In genomic region chr12:96237465-96238077, GRCh38 we compare ENCODE assay signal across 8 cellular contexts. TPM values are rescaled to one million over a fixed set of nuclear protein-coding genes. Genes with fewer than 3 reads are reported as not detected.
A peak's percentile ranks its signal among the peaks of the same experiment; 100 is the strongest.
DNase-seq lines count a peak whose midpoint lies in the region; ATAC-seq, FAIRE-seq and TF ChIP-seq lines count a peak whose summit lies in the region.

No MANE protein-coding gene starts in this region.

- H2AFZ ChIP-seq in ACC112 (ENCODE audit: low read length, unreplicated experiment): no peak overlapping the region

- intact Hi-C loops in esophagus muscularis mucosa (cut with DNase I) (no loop called here), sigmoid colon (cut with DNase I) (loop anchor here (10.0 kb wide), 1 partner anchor 1023 kb away; the partner anchor contains the start of genes FGD6 and VEZT)

- TF ChIP-seq CTCF in esophagus muscularis mucosa (IDR thresholded peaks at IDR 0.05) (no peak), sigmoid colon (IDR thresholded peaks at IDR 0.05) (no peak), D721Med (IDR thresholded peaks at IDR 0.05; ENCODE audit: insufficient read depth, missing control alignments) (no peak)

- TF ChIP-seq EP300 in esophagus muscularis mucosa (IDR thresholded peaks at IDR 0.05): peak; percentile 90
- peak in 3 of 4 donors; percentile 14 to 93 (median 79) for TF ChIP-seq EP300 in sigmoid colon (IDR thresholded peaks at IDR 0.05)

- TF ChIP-seq POLR2A in esophagus muscularis mucosa (IDR thresholded peaks at IDR 0.05; ENCODE audit: low read depth) (no peak), sigmoid colon (IDR thresholded peaks at IDR 0.05) (no peak), GM18505 (IDR thresholded peaks at IDR 0.05; ENCODE audit: borderline replicate concordance, extremely low read depth, insufficient read depth, insufficient read length) (no peak)

- peaks cover 8% of the 10 kb centered on the region; the same call in 1 of the 2 replicates for H3K36me3 ChIP-seq in ACC112 (ENCODE audit: insufficient read depth, low read length)
- H3K36me3 ChIP-seq in esophagus muscularis mucosa: no peaks in the 10 kb centered on the region
- H3K36me3 ChIP-seq in sigmoid colon: no peaks in the 10 kb centered on the region

- H3K4me3 ChIP-seq in ACC112 (ENCODE audit: low read depth, low read length): peak overlapping the region; percentile 26; the same call in 1 of the 2 replicates
- peak overlapping the region in 2 of 4 donors; percentile 9 to 26 for H3K4me3 ChIP-seq in esophagus muscularis mucosa
- no peak overlapping the region for H3K4me3 ChIP-seq in sigmoid colon

- H3K4me1 ChIP-seq in ACC112 (ENCODE audit: control insufficient read depth, insufficient read depth, low read length, unreplicated experiment): peaks cover 71% of the 10 kb centered on the region
- H3K4me1 ChIP-seq in esophagus muscularis mucosa: peaks cover 96 to 100% (median 100%) of the 10 kb centered on the region in 4 donors
- peaks cover 0 to 99% (median 97%) of the 10 kb centered on the region in 4 donors for H3K4me1 ChIP-seq in sigmoid colon

- peaks cover 83% of the 10 kb centered on the region for H3K79me2 ChIP-seq in ACC112 (ENCODE audit: control insufficient read depth, insufficient read depth, low read length, unreplicated experiment)

- H3K27me3 ChIP-seq in ACC112 (ENCODE audit: insufficient read depth, low read length) (no peaks in the 10 kb centered on the region), esophagus muscularis mucosa (no peaks in the 10 kb centered on the region), sigmoid colon (no peaks in the 10 kb centered on the region)

- no peaks in the 10 kb centered on the region for H3K9me3 ChIP-seq in esophagus muscularis mucosa
- no peaks in the 10 kb centered on the region for H3K9me3 ChIP-seq in sigmoid colon

- DNase-seq in MV-4-11 (lab: John Stamatoyannopoulos, UW) (peak; percentile 88), esophagus muscularis mucosa (ENCODE audit: extremely low spot score) (peak; percentile 96), sigmoid colon (peak; percentile 93), D721Med (ENCODE audit: insufficient read length, low spot score) (no peak), NCI-H526 treated with DMSO at 0.1 percent for 48 hours (lab: John Stamatoyannopoulos, UW) (no peak)
- peak; percentile 44 for DNase-seq in activated CD8-positive, alpha-beta memory T cell treated with anti-CD3 and anti-CD28 coated beads, Interleukin-2, amount 50 U/mL, for 1 hour (ENCODE audit: extremely low read depth)

- FAIRE-seq in D721Med (lab: Jason Lieb, UNC): no peak

- H3K27ac ChIP-seq in ACC112 (ENCODE audit: low read depth, low read length) (peak overlapping the region; percentile 97), esophagus muscularis mucosa (replicated peaks in 1 of 4) (peak overlapping the region; percentile 92 to 95 (median 92)), sigmoid colon (peak overlapping the region; percentile 92 to 97 (median 95))

- 15% methylated on average over 9 of the region's 9 CpGs for whole genome bisulfite sequencing in esophagus muscularis mucosa
- WGBS in sigmoid colon, 2 donors: 42 to 75% methylated on average over 9 of the region's 9 CpGs

- ATAC-seq in GM18505 (IDR thresholded peaks at IDR 0.05; ENCODE audit: unreplicated experiment): no peak

RNA-seq across cellular contexts. Expression of gene ELK3, which starts 43.4 kb away (rescaled TPM):
- total RNA-seq in esophagus muscularis mucosa: 10 to 100 TPM; 13.7 to 26.9 (median 25.7) TPM
- 10 to 100 TPM; 15.7 to 23.8 (median 18.4) TPM for total RNA-seq in sigmoid colon
- 10 to 100 TPM in 1 of 3 donors, 1 to 10 TPM in 2; 2.3 to 12.0 (median 9.0) TPM for polyA plus RNA-seq in sigmoid colon

Comparison
In these comparisons a context has a peak if more than half of its experiments do, and no peak if none do; other contexts are left out.
1. DNase-seq: peak in MV-4-11 (single experiment), activated CD8-positive, alpha-beta memory T cell treated with anti-CD3 and anti-CD28 coated beads, Interleukin-2, amount 50 U/mL, for 1 hour (single experiment), esophagus muscularis mucosa (single experiment) and sigmoid colon (single experiment); none in D721Med (single experiment) and NCI-H526 treated with DMSO at 0.1 percent for 48 hours (single experiment).
2. Peak in every context shown above with its lines, with median percentiles within 50 percentile points of each other: H3K27ac ChIP-seq.